In the genomic region with DNA sequence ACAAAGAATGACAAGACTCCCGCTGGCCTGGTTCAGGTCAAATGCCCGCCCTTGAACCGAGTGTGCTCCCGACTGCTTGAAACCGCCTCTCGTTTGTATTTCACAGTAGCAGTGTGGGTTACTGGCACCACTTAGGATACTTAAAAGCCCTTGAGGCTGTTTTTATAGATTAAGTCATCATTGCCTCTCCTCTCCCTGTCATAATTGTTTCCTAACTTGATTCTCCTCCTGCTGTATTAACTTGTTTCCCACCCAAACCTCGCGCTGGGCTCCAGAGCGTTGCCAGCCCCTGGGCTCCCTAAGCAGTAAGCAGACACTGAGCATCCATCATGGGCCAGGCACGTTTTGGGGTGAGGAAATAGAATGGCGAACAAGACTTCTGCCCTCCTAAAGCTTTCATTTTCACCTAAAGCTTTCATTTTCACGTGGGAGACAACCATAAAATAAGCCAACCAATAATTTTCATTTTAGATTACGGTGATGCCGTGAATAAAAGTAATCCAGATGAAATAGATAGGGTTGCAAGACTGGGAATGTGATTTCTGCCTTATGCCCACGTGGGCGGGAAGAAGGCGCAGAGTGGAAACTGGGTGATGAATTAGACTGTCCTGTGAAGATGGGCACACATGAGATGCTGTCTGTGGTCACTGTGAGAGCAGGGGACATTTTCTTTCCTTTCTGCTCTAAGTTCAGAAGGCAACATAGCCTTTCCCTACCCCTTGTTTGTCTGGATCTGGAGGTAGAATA, we compare ENCODE assay signal across 12 cellular contexts.
DNase-seq lines count a peak whose midpoint lies in the region; ATAC-seq lines count a peak whose summit lies in the region.
"Had no signal": no experiment of that assay in that cellular context is flagged by ENCODE, and none has a peak within 500 bp of the region (broad histone marks: within the 10 kb centered on the region; RNA-seq: fewer than 3 reads in every experiment).

No MANE protein-coding gene starts in this region.

- no peak overlapping the region for H2BK12ac ChIP-seq in mesenchymal stem cell (ENCODE audit: low read length in 2 of 2)

- H3K36me3 Mint-ChIP-seq in activated naive CD8-positive, alpha-beta T cell, result peaks cover 14% of the 10 kb centered on the region

- H3K18ac ChIP-seq in mesenchymal stem cell (ENCODE audit: low read depth in 1 of 2, low read length in 2 of 2), result no peak overlapping the region

- ATAC-seq in GM19328 (IDR thresholded peaks at IDR 0.05; ENCODE audit: unreplicated experiment), result no peak

- no peak overlapping the region for H2AK5ac ChIP-seq in mesenchymal stem cell (ENCODE audit: low read length, severe bottlenecking)

- DNase-seq in NCI-H1105 treated with DMSO at 0.1 percent for 48 hours (lab: John Stamatoyannopoulos, UW) (peak; percentile 1), NCI-H1105 (lab: John Stamatoyannopoulos, UW) (no peak), NCI-H1092 treated with DMSO at 0.1 percent for 48 hours (lab: John Stamatoyannopoulos, UW) (peak; percentile 4), mesenchymal stem cell (no peak), KBM-7 (no peak), OCI-M2 (lab: John Stamatoyannopoulos, UW; ENCODE audit: unreplicated experiment) (no peak)
- DNase-seq: 8988T; activated CD4-positive, CD25-positive, alpha-beta regulatory T cell; NCI-H2171 had no signal

- H3K4me3 Mint-ChIP-seq in activated naive CD8-positive, alpha-beta T cell, result peak overlapping the region; percentile 17

- no peak overlapping the region for H2AFZ ChIP-seq in mesenchymal stem cell (ENCODE audit: low read depth, low read length)

- peak overlapping the region; percentile 95 for H3K27ac Mint-ChIP-seq in activated naive CD8-positive, alpha-beta T cell

- H2BK15ac ChIP-seq in mesenchymal stem cell (ENCODE audit: low read depth, poor library complexity, severe bottlenecking), result no peak overlapping the region

- no peak overlapping the region for H3K27ac ChIP-seq in mesenchymal stem cell (ENCODE audit: low read length, poor library complexity, severe bottlenecking)
- H3K27ac ChIP-seq: skin epidermis had no signal

- H3K9me3 Mint-ChIP-seq in activated naive CD8-positive, alpha-beta T cell (ENCODE audit: low read depth), result no peaks in the 10 kb centered on the region

- no peak overlapping the region for H3K4me2 ChIP-seq in mesenchymal stem cell (ENCODE audit: low read length, poor library complexity, severe bottlenecking)

- no peak overlapping the region for H3K23ac ChIP-seq in mesenchymal stem cell (ENCODE audit: low read length in 2 of 2)

- H3K27me3 ChIP-seq in mesenchymal stem cell (ENCODE audit: control insufficient read depth in 1 of 2, insufficient read depth in 1 of 2, low read length in 2 of 2), result no peaks in the 10 kb centered on the region

- no peak overlapping the region for H3K4ac ChIP-seq in mesenchymal stem cell (ENCODE audit: low read depth in 1 of 2, low read length in 2 of 2)

- 95% methylated on average over 15 of the region's 17 CpGs for WGBS in mesenchymal stem cell

- peaks cover 67% of the 10 kb centered on the region for H3K4me1 Mint-ChIP-seq in activated naive CD8-positive, alpha-beta T cell (ENCODE audit: low read depth)

- peaks cover 25% of the 10 kb centered on the region for H3K79me1 ChIP-seq in mesenchymal stem cell (replicated peaks; ENCODE audit: low read length, poor library complexity, severe bottlenecking)

- H3K36me3 ChIP-seq in mesenchymal stem cell (ENCODE audit: control insufficient read depth in 1 of 2, insufficient read depth in 2 of 2, low read depth in 1 of 2, low read length in 2 of 2), result peaks cover 7 to 30% of the 10 kb centered on the region in 2 experiments

- no peak overlapping the region for H2BK5ac ChIP-seq in mesenchymal stem cell (ENCODE audit: low read depth, low read length, poor library complexity, severe bottlenecking)

- H3K9me3 ChIP-seq in mesenchymal stem cell (ENCODE audit: control insufficient read depth, low read length), result no peaks in the 10 kb centered on the region

- H3K9ac ChIP-seq in mesenchymal stem cell (ENCODE audit: low read length), result no peak overlapping the region

- H4K91ac ChIP-seq in mesenchymal stem cell (ENCODE audit: low read length), result no peak overlapping the region

- no peaks in the 10 kb centered on the region for H3K27me3 Mint-ChIP-seq in activated naive CD8-positive, alpha-beta T cell

- peaks cover 13% of the 10 kb centered on the region for H3K4me1 ChIP-seq in mesenchymal stem cell (ENCODE audit: control insufficient read depth, insufficient read depth, low read depth, low read length)

- H2BK120ac ChIP-seq in mesenchymal stem cell (ENCODE audit: low read depth, low read length), result no peak overlapping the region

- H4K8ac ChIP-seq in mesenchymal stem cell (ENCODE audit: low read length), result peak overlapping the region; percentile 14

- H3K4me3 ChIP-seq in mesenchymal stem cell (ENCODE audit: insufficient read depth in 1 of 2, low read depth in 1 of 2, low read length in 2 of 2), result no peak overlapping the region
- H3K4me3 ChIP-seq: skin epidermis had no signal

- H3K14ac ChIP-seq in mesenchymal stem cell (ENCODE audit: low read length in 2 of 2), result no peak overlapping the region

- in situ Hi-C loops in KBM-7 (cut with MboI; ENCODE audit: low pct_unique_long_range_greater_than_20kb, low sequenced_read_pairs), result no loop called here

Comparison
In these comparisons a context has a peak if more than half of its experiments do, and no peak if none do; other contexts are left out.
1. DNase-seq: peak in NCI-H1105 treated with DMSO at 0.1 percent for 48 hours (single experiment) and NCI-H1092 treated with DMSO at 0.1 percent for 48 hours (single experiment); none in NCI-H1105 (single experiment), mesenchymal stem cell (single experiment), KBM-7 (single experiment) and OCI-M2 (single experiment).